Comparison of ENCODE assay signal across 12 cellular contexts in genomic region chr6:42010909-42011308, GRCh38. TPM values are rescaled to one million over a fixed set of nuclear protein-coding genes. Genes with fewer than 3 reads are reported as not detected.
DNase-seq lines count a peak whose midpoint lies in the region; ATAC-seq, FAIRE-seq and TF ChIP-seq lines count a peak whose summit lies in the region.
"Had no signal": no experiment of that assay in that cellular context is flagged by ENCODE, and none has a peak within 500 bp of the region (broad histone marks: within the 10 kb centered on the region; RNA-seq: fewer than 3 reads in every experiment).

No MANE protein-coding gene starts in this region.

- no peaks in the 10 kb centered on the region for H3K79me2 ChIP-seq in GM12878 (ENCODE audit: control insufficient read depth, insufficient read depth, low read length)

- FAIRE-seq in GM12878 (lab: Jason Lieb, UNC) = no peak
- FAIRE-seq: astrocyte, D721Med had no signal

- H3K4me2 ChIP-seq in GM12878 (ENCODE audit: control insufficient read depth, insufficient read depth) = peak overlapping the region; percentile 68

- no peak for TF ChIP-seq POLR2A in NB4 (IDR thresholded peaks at IDR 0.05; ENCODE audit: extremely low read depth, insufficient read length)
- no peak for TF ChIP-seq POLR2A in GM12878 (IDR thresholded peaks at IDR 0.05; ENCODE audit: low read depth, low read length)

- H3K4me3 Mint-ChIP-seq in activated CD4-positive, alpha-beta T cell treated with anti-CD3 and anti-CD28 coated beads, Interleukin-2, amount 10 ng/mL, durations not matched to agents 7 days and 5 days = peak overlapping the region; percentile 59
- peak overlapping the region; percentile 65 for H3K4me3 Mint-ChIP-seq in stimulated activated effector memory CD8-positive, alpha-beta T cell treated with anti-CD3 and anti-CD28 coated beads, Interleukin-12 subunit alpha, Interleukin-12 subunit beta, amount 100 ng/mL, for 72 hours

- no peaks in the 10 kb centered on the region for H3K27me3 Mint-ChIP-seq in activated CD4-positive, alpha-beta T cell treated with anti-CD3 and anti-CD28 coated beads, Interleukin-2, amount 10 ng/mL, durations not matched to agents 7 days and 5 days

- no peak for TF ChIP-seq EP300 in GM12878 (IDR thresholded peaks at IDR 0.05; ENCODE audit: borderline replicate concordance in 1 of 2, control insufficient read depth in 1 of 2, low read depth in 2 of 2, low read length in 2 of 2)

- no peaks in the 10 kb centered on the region for H4K20me1 ChIP-seq in GM12878 (ENCODE audit: control insufficient read depth, insufficient read depth)

- H3K36me3 Mint-ChIP-seq in activated CD4-positive, alpha-beta T cell treated with anti-CD3 and anti-CD28 coated beads, Interleukin-2, amount 10 ng/mL, durations not matched to agents 7 days and 5 days (ENCODE audit: low read depth) = peaks cover 49% of the 10 kb centered on the region
- H3K36me3 Mint-ChIP-seq in stimulated activated effector memory CD8-positive, alpha-beta T cell treated with anti-CD3 and anti-CD28 coated beads, Interleukin-12 subunit alpha, Interleukin-12 subunit beta, amount 100 ng/mL, for 72 hours = peaks cover 12% of the 10 kb centered on the region

- peaks cover 16% of the 10 kb centered on the region for H3K4me1 ChIP-seq in GM12878 (ENCODE audit: control insufficient read depth, insufficient read depth, low read length)

- TF ChIP-seq CTCF in NB4 (IDR thresholded peaks at IDR 0.05; ENCODE audit: low read depth, low read length) (no peak), GM12878 (IDR thresholded peaks at IDR 0.05 in 2 of 3, conservative IDR thresholded peaks at IDR 0.05 in 1 of 3; ENCODE audit: control insufficient read depth in 2 of 3, extremely low read depth in 1 of 3, insufficient read depth in 1 of 3, low read depth in 3 of 3, low read length in 3 of 3) (no peak)

- RAD21 ChIA-PET in GM12878 (lab: Charles Lee; ENCODE audit: unreplicated experiment) = no interaction called here

- POLR2A ChIA-PET in activated CD4-positive, alpha-beta T cell treated with anti-CD3 and anti-CD28 coated beads, Interleukin-2, amount 10 ng/mL, durations not matched to agents 7 days and 5 days (lab: Charles Lee) = interaction anchor here (0.7 to 1.0 kb wide), 2 partner anchors 32 to 69 kb away, joined by 3 read pairs; partner anchors contain the start of gene CCND3
- POLR2A ChIA-PET in GM12878 (lab: Charles Lee) = no interaction called here

- H3K4me3 ChIP-seq in NB4 (ENCODE audit: low read depth, low read length) = peak overlapping the region; percentile 23
- H3K4me3 ChIP-seq in GM12878 = no peak overlapping the region

- H3K36me3 ChIP-seq in GM12878 (ENCODE audit: control insufficient read depth in 2 of 2, insufficient read depth in 2 of 2, low read length in 1 of 2) = no peaks in the 10 kb centered on the region; a peak in 1 of 4 replicates

- peak overlapping the region; percentile 65 for H2AFZ ChIP-seq in GM12878 (ENCODE audit: control insufficient read depth, low read depth, low read length)

- peak overlapping the region; percentile 51; the same call in 1 of the 2 replicates for H3K27ac ChIP-seq in GM12878 (ENCODE audit: control insufficient read depth, insufficient read depth)

- H3K27ac Mint-ChIP-seq in activated CD4-positive, alpha-beta T cell treated with anti-CD3 and anti-CD28 coated beads, Interleukin-2, amount 10 ng/mL, durations not matched to agents 7 days and 5 days = peak overlapping the region; percentile 93
- peak overlapping the region; percentile 91 for H3K27ac Mint-ChIP-seq in stimulated activated effector memory CD8-positive, alpha-beta T cell treated with anti-CD3 and anti-CD28 coated beads, Interleukin-12 subunit alpha, Interleukin-12 subunit beta, amount 100 ng/mL, for 72 hours

- DNase-seq in activated CD4-positive, alpha-beta T cell treated with anti-CD3 and anti-CD28 coated beads, Interleukin-2, amount 10 ng/mL, durations not matched to agents 7 days and 5 days = no peak
- no peak for DNase-seq in activated CD4-positive, alpha-beta T cell treated with anti-CD3 and anti-CD28 coated beads, Interleukin-2, amount 50 U/mL, for 1 hour
- DNase-seq in NB4 (ENCODE audit: low read depth) (no peak), GM12878 (ENCODE audit: low read depth, low spot score) (no peak), NCI-H1417 treated with DMSO at 0.1 percent for 48 hours (lab: John Stamatoyannopoulos, UW) (no peak)
- DNase-seq in stimulated activated effector memory CD8-positive, alpha-beta T cell treated with anti-CD3 and anti-CD28 coated beads, Interleukin-12 subunit alpha, Interleukin-12 subunit beta, amount 100 ng/mL, for 72 hours (ENCODE audit: low spot score in 2 of 2) = no peak
- DNase-seq: left ventricle myocardium superior, substantia nigra had no signal

- no peak for TF ChIP-seq RAD21 in GM12878 (IDR thresholded peaks at IDR 0.05; ENCODE audit: insufficient read depth, low read depth, low read length)

- SMC1A ChIA-PET in GM12878 (lab: Charles Lee; ENCODE audit: uncharacterized antibody, unreplicated experiment) = interaction anchor here (0.6 to 1.3 kb wide), 3 partner anchors 17 to 1098 kb away, joined by 3 to 4 read pairs (median 4); partner anchors contain the start of gene CCND3

- H3K4me1 Mint-ChIP-seq in activated CD4-positive, alpha-beta T cell treated with anti-CD3 and anti-CD28 coated beads, Interleukin-2, amount 10 ng/mL, durations not matched to agents 7 days and 5 days = peaks cover 76% of the 10 kb centered on the region
- H3K4me1 Mint-ChIP-seq in stimulated activated effector memory CD8-positive, alpha-beta T cell treated with anti-CD3 and anti-CD28 coated beads, Interleukin-12 subunit alpha, Interleukin-12 subunit beta, amount 100 ng/mL, for 72 hours = peaks cover 65% of the 10 kb centered on the region

- intact Hi-C loops in GM12878 (cut with micrococcal nuclease; ENCODE audit: unreplicated experiment) = no loop called here

- in situ Hi-C loops in GM12878 (cut with MboI) = no loop called here

- CTCF ChIA-PET in activated CD4-positive, alpha-beta T cell treated with anti-CD3 and anti-CD28 coated beads, Interleukin-2, amount 10 ng/mL, durations not matched to agents 7 days and 5 days (lab: Charles Lee) = interaction anchor here (1.5 to 3.7 kb wide), 4 partner anchors 11 to 34 kb away, joined by 4 to 11 read pairs (median 6); no protein-coding TSS in a partner anchor
- CTCF ChIA-PET in GM12878 (lab: Yijun Ruan, JAX) = interaction anchor here (1.2 kb wide), 1 partner anchor 29 kb away, joined by 3 read pairs; no protein-coding TSS in a partner anchor

- BruUV-seq in GM12878 (replicated peaks; lab: Mats Ljungman, UMichigan) = no TSS peak

- H3K9me3 Mint-ChIP-seq in activated CD4-positive, alpha-beta T cell treated with anti-CD3 and anti-CD28 coated beads, Interleukin-2, amount 10 ng/mL, durations not matched to agents 7 days and 5 days = peaks cover 3% of the 10 kb centered on the region
- H3K9me3 Mint-ChIP-seq in stimulated activated effector memory CD8-positive, alpha-beta T cell treated with anti-CD3 and anti-CD28 coated beads, Interleukin-12 subunit alpha, Interleukin-12 subunit beta, amount 100 ng/mL, for 72 hours = no peaks in the 10 kb centered on the region

- WGBS in GM12878 (ENCODE audit: insufficient coverage, insufficient replicate concordance, low lambda C conversion rate, missing lambda C conversion rate) = 0% methylated on average over 1 of the region's 1 CpG

- no peak overlapping the region for H3K9ac ChIP-seq in GM12878 (ENCODE audit: control insufficient read depth, insufficient read depth, low read length)

- H3K9me3 ChIP-seq in GM12878 (replicated peaks; ENCODE audit: control insufficient read depth, insufficient read depth, low read length) = no peaks in the 10 kb centered on the region

- H3K27me3 ChIP-seq in GM12878 (replicated peaks in 1 of 2; ENCODE audit: control insufficient read depth in 2 of 2, insufficient read depth in 2 of 2, low read length in 1 of 2) = no peaks in the 10 kb centered on the region

- ATAC-seq in GM12878 = no peak
- no peak for ATAC-seq in stimulated activated effector memory CD8-positive, alpha-beta T cell treated with anti-CD3 and anti-CD28 coated beads, Interleukin-12 subunit alpha, Interleukin-12 subunit beta, amount 100 ng/mL, for 72 hours
- ATAC-seq in HG02610 (IDR thresholded peaks at IDR 0.05; ENCODE audit: unreplicated experiment) = no peak
- ATAC-seq in HG02840 (IDR thresholded peaks at IDR 0.05; ENCODE audit: low FRiP score, unreplicated experiment) = no peak

TF ChIP-seq in GM12878, 131 proteins besides CTCF, POLR2A, EP300 and RAD21:
- TF ChIP-seq ZNF24 (IDR thresholded peaks at IDR 0.05) (peak; percentile 97), GABPA (IDR thresholded peaks at IDR 0.05; ENCODE audit: low read depth) (no peak)

RNA-seq across cellular contexts. Expression of gene TAF8, which starts 39.4 kb away (rescaled TPM):
- 10 to 100 TPM; 53.2 to 60.2 TPM for total RNA-seq in activated CD4-positive, alpha-beta T cell treated with anti-CD3 and anti-CD28 coated beads, Interleukin-2, amount 10 ng/mL, durations not matched to agents 7 days and 5 days
- 64.3 and 67.3 TPM in 2 replicates for total RNA-seq in GM12878 (2013; cell fraction: nucleolus; rRNA removed)
- 14.6 and 22.8 TPM in 2 replicates for total RNA-seq in GM12878 (2014; rRNA removed)
- 17.1 and 18.6 TPM in 2 replicates for total RNA-seq in GM12878 (2014; rRNA removed; fragmentation: Illumina TruSeq; extraction: Trizol)
- 24.2 and 26.2 TPM in 2 replicates for total RNA-seq in GM12878 (2021)
- 7.1 TPM for polyA plus RNA-seq in GM12878 (2011; ENCODE audit: low read depth)
- polyA plus RNA-seq in GM12878 (2011; rRNA removed) = 23.2 and 30.9 TPM in 2 replicates
- polyA plus RNA-seq in GM12878 (2011; cell fraction: cytosol; rRNA removed) = 32.8 and 45.3 TPM in 2 replicates
- polyA plus RNA-seq in GM12878 (2011; cell fraction: nucleus; rRNA removed) = 20.3 and 30.6 TPM in 2 replicates
- 10.2 and 12.2 TPM in 2 replicates for polyA plus RNA-seq in GM12878 (2012)
- 11.7 and 21.2 TPM in 2 replicates for polyA plus RNA-seq in GM12878 (2014; fragmentation: Illumina TruSeq; extraction: Trizol)
- 10 to 100 TPM; 17.5 to 25.5 TPM for polyA plus RNA-seq in GM12878 (2014; fragmentation: Nextera tagmentation; extraction: Ambion mirVana)
- polyA plus RNA-seq in GM12878 (2014; rRNA removed) = 24.8 and 26.5 TPM in 2 replicates
- polyA plus RNA-seq in GM12878 (2016; fragmentation: Nextera tagmentation; extraction: Ambion mirVana) = 10 to 100 TPM; 11.7 to 15.3 TPM
- polyA minus RNA-seq in GM12878 (2011; rRNA and poly(A)+ RNA removed) = 58.2 and 62.9 TPM in 2 replicates
- polyA minus RNA-seq in GM12878 (2011; cell fraction: cytosol; rRNA and poly(A)+ RNA removed) = 12.7 and 14.0 TPM in 2 replicates
- 15.8 and 40.9 TPM in 2 replicates for polyA minus RNA-seq in GM12878 (2011; cell fraction: nucleus; rRNA and poly(A)+ RNA removed)
